Comparison of ENCODE assay signal across 13 cellular contexts in the genomic region with DNA sequence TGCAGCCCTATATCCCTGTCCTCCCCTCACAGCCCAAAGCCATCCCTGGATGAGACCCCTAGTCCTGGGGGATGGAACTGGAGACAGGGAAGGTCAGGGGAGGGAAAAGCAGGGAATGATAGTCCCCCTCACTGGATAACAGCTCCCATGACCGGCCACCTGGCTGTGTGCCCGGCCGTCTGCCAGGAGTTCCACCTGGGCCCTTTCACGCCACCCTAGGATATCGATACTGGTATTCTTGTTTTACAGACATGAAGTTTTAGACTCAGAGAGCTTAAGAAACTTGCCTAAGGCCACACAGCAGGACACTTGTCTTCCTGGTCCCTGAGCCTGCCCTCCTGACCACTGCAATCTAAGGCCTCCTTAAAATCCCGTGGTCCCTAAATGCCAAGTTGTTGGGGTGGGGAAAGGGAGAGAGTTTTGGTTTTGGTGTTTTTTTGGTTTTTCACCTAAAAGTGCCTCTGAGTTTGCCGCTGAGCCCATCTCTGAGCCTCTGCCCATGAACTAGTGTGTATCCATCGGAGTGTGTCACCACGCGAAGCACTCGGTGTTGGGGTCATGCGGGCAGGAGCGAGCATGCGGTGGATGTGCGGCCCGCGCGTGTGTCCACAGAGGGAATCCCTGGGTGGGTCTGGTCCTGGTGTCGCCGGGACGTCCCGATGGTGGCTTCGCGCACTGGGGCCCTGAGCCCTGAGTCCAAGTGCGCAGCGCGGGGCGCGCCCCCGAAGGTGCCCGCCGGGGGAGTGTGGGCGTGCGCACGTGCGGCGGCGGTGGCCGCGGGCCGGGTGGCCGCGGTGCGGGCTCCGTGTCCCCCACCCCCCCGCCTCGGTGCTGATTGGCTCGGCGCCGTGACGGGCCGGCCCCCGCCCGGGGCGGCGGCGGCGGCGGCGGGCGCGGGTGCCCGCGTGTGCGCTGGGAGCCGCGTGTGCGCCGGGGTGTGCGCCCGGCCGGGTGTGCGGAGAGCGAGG.
DNase-seq lines count a peak whose midpoint lies in the region; ATAC-seq lines count a peak whose summit lies in the region.
"Had no signal": no experiment of that assay in that cellular context is flagged by ENCODE, and none has a peak within 500 bp of the region (broad histone marks: within the 10 kb centered on the region; RNA-seq: fewer than 3 reads in every experiment).

Gene EPHA8 (plus strand): TSS at position 906 of the 968 bp plus-strand sequence. CDS start 147 bp downstream, outside the sequence.

- H3K4me3 ChIP-seq in iPS-11a (ENCODE audit: low read depth, low read length): peak within 1 kb of the TSS; percentile 33
- H3K4me3 ChIP-seq: BLaER1, skin epidermis had no signal

- H3K9me3 Mint-ChIP-seq in activated naive CD4-positive, alpha-beta T cell treated with anti-CD3 and anti-CD28 coated beads, Interleukin-2, amount 50 U/mL, for 24 hours: no peaks in the 10 kb centered on the region
- H3K9me3 Mint-ChIP-seq in stimulated activated naive B cell treated with anti-CD40 and anti-IgM and Interleukin-4, amounts not matched to agents 10 μg/mL and 1 μg/mL and 100 μg/mL, for 72 hours: no peaks in the 10 kb centered on the region
- H3K9me3 Mint-ChIP-seq: activated B cell treated with CpG ODN at 0.5 μM for 24 hours; activated T-cell treated with anti-CD3 and anti-CD28 coated beads, Interleukin-2, amount 50 U/mL, for 24 hours had no signal

- peaks cover 6% of the 10 kb centered on the region for H3K4me1 Mint-ChIP-seq in activated naive CD4-positive, alpha-beta T cell treated with anti-CD3 and anti-CD28 coated beads, Interleukin-2, amount 50 U/mL, for 24 hours
- H3K4me1 Mint-ChIP-seq in stimulated activated naive B cell treated with anti-CD40 and anti-IgM and Interleukin-4, amounts not matched to agents 10 μg/mL and 1 μg/mL and 100 μg/mL, for 72 hours: peaks cover 8 to 12% of the 10 kb centered on the region in 2 donors

- no peak for ATAC-seq in stimulated activated naive B cell treated with anti-CD40 and anti-IgM and Interleukin-4, amounts not matched to agents 10 μg/mL and 1 μg/mL and 100 μg/mL, for 72 hours (replicated peaks)
- no peak for ATAC-seq in HG03025 (IDR thresholded peaks at IDR 0.05; ENCODE audit: low FRiP score, unreplicated experiment)
- ATAC-seq in GM18909 (IDR thresholded peaks at IDR 0.05; ENCODE audit: poor library complexity, unreplicated experiment): no peak
- ATAC-seq in GM18870 (IDR thresholded peaks at IDR 0.05; ENCODE audit: unreplicated experiment): no peak

- H3K4me3 Mint-ChIP-seq in activated naive CD4-positive, alpha-beta T cell treated with anti-CD3 and anti-CD28 coated beads, Interleukin-2, amount 50 U/mL, for 24 hours: peak within 1 kb of the TSS; percentile 47
- peak within 1 kb of the TSS; percentile 29 to 32 for H3K4me3 Mint-ChIP-seq in stimulated activated naive B cell treated with anti-CD40 and anti-IgM and Interleukin-4, amounts not matched to agents 10 μg/mL and 1 μg/mL and 100 μg/mL, for 72 hours
- H3K4me3 Mint-ChIP-seq: activated B cell treated with CpG ODN at 0.5 μM for 24 hours; activated T-cell treated with anti-CD3 and anti-CD28 coated beads, Interleukin-2, amount 50 U/mL, for 24 hours had no signal

- DNase-seq in activated naive CD4-positive, alpha-beta T cell (lab: John Stamatoyannopoulos, UW): no peak
- peak; percentile 72 for DNase-seq in NCI-H69 (lab: John Stamatoyannopoulos, UW)
- no peak for DNase-seq in stimulated activated naive B cell treated with anti-CD40 and anti-IgM and Interleukin-4, amounts not matched to agents 10 μg/mL and 1 μg/mL and 100 μg/mL, for 72 hours
- DNase-seq: activated B cell treated with CpG ODN at 0.5 μM for 24 hours; activated T-cell treated with anti-CD3 and anti-CD28 coated beads, Interleukin-2, amount 50 U/mL, for 24 hours; NCI-H2029 had no signal

- no peak within 1 kb of the TSS for H3K27ac Mint-ChIP-seq in activated naive CD4-positive, alpha-beta T cell treated with anti-CD3 and anti-CD28 coated beads, Interleukin-2, amount 50 U/mL, for 24 hours
- no peak within 1 kb of the TSS for H3K27ac Mint-ChIP-seq in stimulated activated naive B cell treated with anti-CD40 and anti-IgM and Interleukin-4, amounts not matched to agents 10 μg/mL and 1 μg/mL and 100 μg/mL, for 72 hours
- H3K27ac Mint-ChIP-seq: activated B cell treated with CpG ODN at 0.5 μM for 24 hours; activated T-cell treated with anti-CD3 and anti-CD28 coated beads, Interleukin-2, amount 50 U/mL, for 24 hours had no signal

- H3K27me3 Mint-ChIP-seq in activated naive CD4-positive, alpha-beta T cell treated with anti-CD3 and anti-CD28 coated beads, Interleukin-2, amount 50 U/mL, for 24 hours: peaks cover 35% of the 10 kb centered on the region
- peaks cover 60 to 68% of the 10 kb centered on the region in 2 donors for H3K27me3 Mint-ChIP-seq in stimulated activated naive B cell treated with anti-CD40 and anti-IgM and Interleukin-4, amounts not matched to agents 10 μg/mL and 1 μg/mL and 100 μg/mL, for 72 hours

- H3K36me3 Mint-ChIP-seq in activated naive CD4-positive, alpha-beta T cell treated with anti-CD3 and anti-CD28 coated beads, Interleukin-2, amount 50 U/mL, for 24 hours: no peaks in the 10 kb centered on the region
- no peaks in the 10 kb centered on the region for H3K36me3 Mint-ChIP-seq in stimulated activated naive B cell treated with anti-CD40 and anti-IgM and Interleukin-4, amounts not matched to agents 10 μg/mL and 1 μg/mL and 100 μg/mL, for 72 hours
